In genomic region chr6:28898710-28898965, GRCh38 we compare ENCODE assay signal across 13 cellular contexts. TPM values are rescaled to one million over a fixed set of nuclear protein-coding genes. Genes with fewer than 3 reads are reported as not detected.
DNase-seq lines count a peak whose midpoint lies in the region; ATAC-seq, FAIRE-seq and TF ChIP-seq lines count a peak whose summit lies in the region.
"Had no signal": no experiment of that assay in that cellular context is flagged by ENCODE, and none has a peak within 500 bp of the region (broad histone marks: within the 10 kb centered on the region; RNA-seq: fewer than 3 reads in every experiment).

No MANE protein-coding gene starts in this region.

- DNase-seq in A549 (ENCODE audit: low read depth in 1 of 2, low spot score in 1 of 2) (no peak), T-cell (no peak), endothelial cell (ENCODE audit: low spot score) (no peak), NCI-H82 treated with DMSO at 0.1 percent for 48 hours (lab: John Stamatoyannopoulos, UW; ENCODE audit: unreplicated experiment) (no peak), hippocampal formation (lab: John Stamatoyannopoulos, UW) (no peak), SHP77 treated with DMSO at 0.1 percent for 48 hours (lab: John Stamatoyannopoulos, UW) (no peak), NCI-H82 (lab: John Stamatoyannopoulos, UW) (no peak)
- DNase-seq in CD8-positive, alpha-beta memory T cell: no peak
- DNase-seq: COR-L47 had no signal

- no peak overlapping the region; the same call in 2 of the 3 replicates for H3K4me3 ChIP-seq in A549
- H3K4me3 ChIP-seq in CD8-positive, alpha-beta memory T cell (ENCODE audit: low read length): no peak overlapping the region

- no peak for TF ChIP-seq CTCF in A549 (IDR thresholded peaks at IDR 0.05)
- TF ChIP-seq CTCF in endothelial cell (IDR thresholded peaks at IDR 0.05; ENCODE audit: unreplicated experiment): no peak

- H3K27ac ChIP-seq in A549: peak overlapping the region in 1 of 2 experiments; percentile 73; a peak in 2 of 6 replicates
- H3K27ac ChIP-seq in CD8-positive, alpha-beta memory T cell (ENCODE audit: low read depth, low read length): no peak overlapping the region
- H3K27ac ChIP-seq: right atrium auricular region, suprapubic skin had no signal

- peak overlapping the region; percentile 67; the same call in 1 of the 3 replicates for H3K4me2 ChIP-seq in A549

- WGBS in A549 (ENCODE audit: missing lambda C conversion rate): 52% methylated on average over 2 of the region's 2 CpGs

- H3K36me3 Mint-ChIP-seq in CD8-positive, alpha-beta memory T cell: peaks cover 6 to 49% (median 17%) of the 10 kb centered on the region in 3 donors
- H3K36me3 Mint-ChIP-seq in T-cell: peaks cover 28% of the 10 kb centered on the region
- H3K36me3 Mint-ChIP-seq in endothelial cell (ENCODE audit: low read depth, unreplicated experiment): peaks cover 28% of the 10 kb centered on the region

- POLR2A ChIA-PET in A549 (lab: Yijun Ruan, JAX): no interaction called here
- POLR2A ChIA-PET in CD8-positive, alpha-beta memory T cell (lab: Charles Lee): interaction anchor here (0.6 to 0.8 kb wide), 3 partner anchors 17 to 37 kb away, joined by 3 to 6 read pairs (median 3); no protein-coding TSS in a partner anchor
- POLR2A ChIA-PET in T-cell (lab: Charles Lee): interaction anchor here (0.6 to 0.7 kb wide), 2 partner anchors 15 to 37 kb away, joined by 3 to 5 read pairs; no protein-coding TSS in a partner anchor

- no peak for FAIRE-seq in A549 (lab: Jason Lieb, UNC)
- FAIRE-seq: colon, TTC549 had no signal

- H3K27me3 ChIP-seq in CD8-positive, alpha-beta memory T cell (ENCODE audit: insufficient read depth, low read length, poor library complexity, severe bottlenecking): no peaks in the 10 kb centered on the region
- H3K27me3 ChIP-seq: right atrium auricular region, suprapubic skin had no signal

- H3K36me3 ChIP-seq in CD8-positive, alpha-beta memory T cell (ENCODE audit: insufficient read depth, low read length): peaks cover 16% of the 10 kb centered on the region

- H3K4me3 Mint-ChIP-seq in CD8-positive, alpha-beta memory T cell: peak overlapping the region in 6 of 7 donors; percentile 43 to 99 (median 74)
- H3K4me3 Mint-ChIP-seq in T-cell (peak overlapping the region in 2 of 3 donors; percentile 65 to 66), endothelial cell (ENCODE audit: unreplicated experiment) (no peak overlapping the region)

- ATAC-seq in A549 (no peak), T-cell (replicated peaks in 1 of 4) (no peak)

- H3K27ac Mint-ChIP-seq in CD8-positive, alpha-beta memory T cell: peak overlapping the region in 7 of 8 donors; percentile 46 to 100 (median 66)
- peak overlapping the region; percentile 52 to 57 for H3K27ac Mint-ChIP-seq in T-cell
- peak overlapping the region; percentile 78 for H3K27ac Mint-ChIP-seq in endothelial cell (ENCODE audit: unreplicated experiment)

- no peak for TF ChIP-seq RAD21 in A549 (conservative IDR thresholded peaks at IDR 0.05 in 1 of 2, IDR thresholded peaks at IDR 0.05 in 1 of 2)

- peaks cover 0 to 4% (median 4%) of the 10 kb centered on the region in 5 donors for H3K9me3 Mint-ChIP-seq in CD8-positive, alpha-beta memory T cell
- H3K9me3 Mint-ChIP-seq in T-cell (no peaks in the 10 kb centered on the region), endothelial cell (ENCODE audit: unreplicated experiment) (no peaks in the 10 kb centered on the region)

- no peak for TF ChIP-seq EP300 in A549 (IDR thresholded peaks at IDR 0.05)

- H3K9me3 ChIP-seq in A549: no peaks in the 10 kb centered on the region
- H3K9me3 ChIP-seq in CD8-positive, alpha-beta memory T cell (ENCODE audit: low read length): no peaks in the 10 kb centered on the region
- H3K9me3 ChIP-seq: right atrium auricular region, suprapubic skin had no signal

- CTCF ChIA-PET in A549 (lab: Yijun Ruan, JAX) (interaction anchor here (1.6 kb wide), 1 partner anchor 22 kb away, joined by 4 read pairs; no protein-coding TSS in a partner anchor), T-cell (lab: Charles Lee) (interaction anchor here in 1 of 2 donors (0.6 to 1.2 kb wide), 2 partner anchors 27 to 62 kb away, joined by 3 read pairs; no protein-coding TSS in a partner anchor)
- CTCF ChIA-PET in CD8-positive, alpha-beta memory T cell (lab: Charles Lee): interaction anchor here (1.1 to 5.6 kb wide), 7 partner anchors 12 to 88 kb away, joined by 3 to 37 read pairs (median 5); partner anchors contain the start of gene TRIM27

- peaks cover 3 to 8% of the 10 kb centered on the region in 2 donors for H3K27me3 Mint-ChIP-seq in CD8-positive, alpha-beta memory T cell
- H3K27me3 Mint-ChIP-seq in T-cell (peaks cover 0 to 4% of the 10 kb centered on the region in 2 donors), endothelial cell (ENCODE audit: unreplicated experiment) (peaks cover 13% of the 10 kb centered on the region)

- TF ChIP-seq POLR2A in A549 (IDR thresholded peaks at IDR 0.05; ENCODE audit: low read length): no peak

- no peaks in the 10 kb centered on the region for H3K4me1 ChIP-seq in A549
- H3K4me1 ChIP-seq in CD8-positive, alpha-beta memory T cell (ENCODE audit: insufficient read depth, low read length): peaks cover 7% of the 10 kb centered on the region

- peaks cover 15 to 27% (median 22%) of the 10 kb centered on the region in 3 donors for H3K4me1 Mint-ChIP-seq in CD8-positive, alpha-beta memory T cell
- H3K4me1 Mint-ChIP-seq in T-cell (peaks cover 15 to 29% (median 21%) of the 10 kb centered on the region in 3 donors), endothelial cell (ENCODE audit: unreplicated experiment) (peaks cover 13% of the 10 kb centered on the region)

TF ChIP-seq in A549, 52 proteins besides CTCF, POLR2A, EP300 and RAD21:
- TF ChIP-seq FOXS1 (CRISPR knock-in tag; IDR thresholded peaks at IDR 0.05): no peak
- TF ChIP-seq, protein P1, sequence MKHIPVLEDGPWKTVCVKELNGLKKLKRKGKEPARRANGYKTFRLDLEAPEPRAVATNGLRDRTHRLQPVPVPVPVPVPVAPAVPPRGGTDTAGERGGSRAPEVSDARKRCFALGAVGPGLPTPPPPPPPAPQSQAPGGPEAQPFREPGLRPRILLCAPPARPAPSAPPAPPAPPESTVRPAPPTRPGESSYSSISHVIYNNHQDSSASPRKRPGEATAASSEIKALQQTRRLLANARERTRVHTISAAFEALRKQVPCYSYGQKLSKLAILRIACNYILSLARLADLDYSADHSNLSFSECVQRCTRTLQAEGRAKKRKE (CRISPR knock-in tag; IDR thresholded peaks at IDR 0.05; ENCODE audit: low read depth): no peak
- TF ChIP-seq POLR2AphosphoS2 (conservative IDR thresholded peaks at IDR 0.05; ENCODE audit: low read length): no peak
- no peak for TF ChIP-seq SMC3 (IDR thresholded peaks at IDR 0.05)
- TF ChIP-seq JUNB (IDR thresholded peaks at IDR 0.05): no peak
- no peak for TF ChIP-seq CBX2 (IDR thresholded peaks at IDR 0.05; ENCODE audit: borderline replicate concordance, low read depth)
- no peak for TF ChIP-seq TFCP2L1 (CRISPR knock-in tag; IDR thresholded peaks at IDR 0.05)
- TF ChIP-seq FOSB (CRISPR knock-in tag; IDR thresholded peaks at IDR 0.05): no peak
- TF ChIP-seq HMGXB4 (CRISPR knock-in tag; IDR thresholded peaks at IDR 0.05; ENCODE audit: borderline replicate concordance): no peak
- TF ChIP-seq, protein P2, sequence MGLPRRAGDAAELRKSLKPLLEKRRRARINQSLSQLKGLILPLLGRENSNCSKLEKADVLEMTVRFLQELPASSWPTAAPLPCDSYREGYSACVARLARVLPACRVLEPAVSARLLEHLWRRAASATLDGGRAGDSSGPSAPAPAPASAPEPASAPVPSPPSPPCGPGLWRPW (IDR thresholded peaks at IDR 0.05): no peak
TF ChIP-seq in A549: peak in this region for 0.

RNA-seq across cellular contexts. Expression of gene TRIM27, which starts 25.1 kb away (rescaled TPM):
- 50.1 and 51.4 TPM in 2 replicates for polyA plus RNA-seq in A549 (2011; rRNA removed)
- 19.2 and 26.4 TPM in 2 replicates for polyA plus RNA-seq in A549 (2012; cell fraction: cytosol; rRNA removed)
- polyA plus RNA-seq in A549 (2012; cell fraction: nucleus; rRNA removed): 36.0 and 41.4 TPM in 2 replicates
- 26.3 to 28.5 TPM (median 27.8 TPM) in 3 replicates for polyA plus RNA-seq in A549 (2017; fragmentation: RNase III; extraction: RNeasy Plus Mini Kit Qiagen cat#74134 plus additional on column Dnase treatment)
- 52.0 and 69.6 TPM in 2 replicates for polyA minus RNA-seq in A549 (2011; rRNA and poly(A)+ RNA removed)
- 10 to 100 TPM; 67.7 to 69.2 TPM for total RNA-seq in CD8-positive, alpha-beta memory T cell
- polyA plus RNA-seq in CD8-positive, alpha-beta memory T cell: 61.6 TPM
- total RNA-seq in T-cell: 10 to 100 TPM; 27.2 to 91.7 (median 86.9) TPM
- total RNA-seq in endothelial cell (ENCODE audit: unreplicated experiment): 82.8 TPM
